Comparison of ENCODE assay signal across 1 cellular context in genomic region chr11:95975343-95975742, GRCh38.
TF ChIP-seq lines count a peak whose summit lies in the region.

No MANE protein-coding gene starts in this region.

TF ChIP-seq in A549, 52 proteins besides CTCF, POLR2A, EP300 and RAD21:
- TF ChIP-seq HES2 (IDR thresholded peaks at IDR 0.05) (no peak), CBX2 (IDR thresholded peaks at IDR 0.05; ENCODE audit: borderline replicate concordance, low read depth) (no peak), JUNB (IDR thresholded peaks at IDR 0.05) (no peak)
